In genomic region chr18:75070625-75071483, GRCh38 we compare ENCODE assay signal across 8 cellular contexts.
A peak's percentile ranks its signal among the peaks of the same experiment; 100 is the strongest.
DNase-seq lines count a peak whose midpoint lies in the region; ATAC-seq and TF ChIP-seq lines count a peak whose summit lies in the region.

No MANE protein-coding gene starts in this region.

- TF ChIP-seq CTCF in thoracic aorta (IDR thresholded peaks at IDR 0.05), result no peak

- H3K27me3 ChIP-seq in ACC112 (ENCODE audit: insufficient read depth, low read length) (no peaks in the 10 kb centered on the region), esophagus (ENCODE audit: control insufficient read depth in 1 of 2, insufficient read depth in 2 of 2, low read length in 2 of 2) (no peaks in the 10 kb centered on the region), thoracic aorta (replicated peaks; ENCODE audit: insufficient read depth) (no peaks in the 10 kb centered on the region)

- no peaks in the 10 kb centered on the region for H3K36me3 ChIP-seq in ACC112 (ENCODE audit: insufficient read depth, low read length)
- no peaks in the 10 kb centered on the region for H3K36me3 ChIP-seq in esophagus (ENCODE audit: control insufficient read depth in 2 of 2, insufficient read depth in 2 of 2, low read length in 1 of 2)
- H3K36me3 ChIP-seq in thoracic aorta, result no peaks in the 10 kb centered on the region

- H3K4me3 ChIP-seq in ACC112 (ENCODE audit: low read depth, low read length) (peak overlapping the region; percentile 59), esophagus (ENCODE audit: low read depth in 1 of 2, low read length in 2 of 2) (peak overlapping the region in 1 of 2 donors; percentile 21), thoracic aorta (peak overlapping the region; percentile 39)

- peak overlapping the region; percentile 75 for H3K4me3 Mint-ChIP-seq in activated CD8-positive, alpha-beta memory T cell treated with anti-CD3 and anti-CD28 coated beads, Interleukin-2, amount 10 ng/mL, durations not matched to agents 7 days and 5 days

- no peaks in the 10 kb centered on the region for H3K27me3 Mint-ChIP-seq in activated CD8-positive, alpha-beta memory T cell treated with anti-CD3 and anti-CD28 coated beads, Interleukin-2, amount 10 ng/mL, durations not matched to agents 7 days and 5 days

- H3K27ac ChIP-seq in ACC112 (ENCODE audit: low read depth, low read length) (peak overlapping the region; percentile 74), esophagus (ENCODE audit: low read depth in 2 of 2, low read length in 1 of 2) (peak overlapping the region; percentile 81), thoracic aorta (no peak overlapping the region)

- ATAC-seq in GM18909 (IDR thresholded peaks at IDR 0.05; ENCODE audit: poor library complexity, unreplicated experiment) (peak; percentile 83), HG03159 (IDR thresholded peaks at IDR 0.05; ENCODE audit: unreplicated experiment) (peak; percentile 88), thoracic aorta (ENCODE audit: insufficient number of reproducible peaks, low FRiP score, low read depth) (no peak)
- peak; percentile 89 for ATAC-seq in activated CD8-positive, alpha-beta memory T cell treated with anti-CD3 and anti-CD28 coated beads, Interleukin-2, amount 10 ng/mL, durations not matched to agents 7 days and 5 days

- CTCF ChIA-PET in activated CD8-positive, alpha-beta memory T cell treated with anti-CD3 and anti-CD28 coated beads, Interleukin-2, amount 10 ng/mL, durations not matched to agents 7 days and 5 days (lab: Charles Lee), result interaction anchor here (1.7 kb wide), 1 partner anchor 75 kb away, joined by 6 read pairs; no protein-coding TSS in a partner anchor

- H3K4me1 Mint-ChIP-seq in activated CD8-positive, alpha-beta memory T cell treated with anti-CD3 and anti-CD28 coated beads, Interleukin-2, amount 10 ng/mL, durations not matched to agents 7 days and 5 days, result peaks cover 32% of the 10 kb centered on the region

- 40 to 46% methylated on average over 22 of the region's 22 CpGs for WGBS in esophagus, 2 donors

- peaks cover 3 to 4% of the 10 kb centered on the region in 2 donors for H3K9me3 ChIP-seq in esophagus (ENCODE audit: control insufficient read depth in 2 of 2, insufficient read depth in 1 of 2, low read depth in 1 of 2, low read length in 1 of 2)
- no peaks in the 10 kb centered on the region for H3K9me3 ChIP-seq in thoracic aorta

- peak overlapping the region; percentile 100 for H3K27ac Mint-ChIP-seq in activated CD8-positive, alpha-beta memory T cell treated with anti-CD3 and anti-CD28 coated beads, Interleukin-2, amount 10 ng/mL, durations not matched to agents 7 days and 5 days

- H2AFZ ChIP-seq in ACC112 (ENCODE audit: low read length, unreplicated experiment), result peak overlapping the region; percentile 77

- H3K4me1 ChIP-seq in ACC112 (ENCODE audit: control insufficient read depth, insufficient read depth, low read length, unreplicated experiment) (peaks cover 14% of the 10 kb centered on the region), esophagus (ENCODE audit: control insufficient read depth in 2 of 2, insufficient read depth in 2 of 2, low read length in 1 of 2) (peaks cover 9 to 16% of the 10 kb centered on the region in 2 donors), thoracic aorta (ENCODE audit: control insufficient read depth in 1 of 2, low read depth in 2 of 2) (no peaks in the 10 kb centered on the region)

- H3K9me3 Mint-ChIP-seq in activated CD8-positive, alpha-beta memory T cell treated with anti-CD3 and anti-CD28 coated beads, Interleukin-2, amount 10 ng/mL, durations not matched to agents 7 days and 5 days (ENCODE audit: low read depth), result peaks cover 2% of the 10 kb centered on the region

- H3K79me2 ChIP-seq in ACC112 (ENCODE audit: control insufficient read depth, insufficient read depth, low read length, unreplicated experiment), result no peaks in the 10 kb centered on the region

- peaks cover 18% of the 10 kb centered on the region for H3K36me3 Mint-ChIP-seq in activated CD8-positive, alpha-beta memory T cell treated with anti-CD3 and anti-CD28 coated beads, Interleukin-2, amount 10 ng/mL, durations not matched to agents 7 days and 5 days

- DNase-seq in NOMO-1 (lab: John Stamatoyannopoulos, UW; ENCODE audit: unreplicated experiment in 2 of 2) (peak; percentile 74 to 91), non-pigmented ciliary epithelial cell (ENCODE audit: low read depth) (peak; percentile 72), thoracic aorta (ENCODE audit: low spot score) (no peak)
- DNase-seq in activated CD8-positive, alpha-beta memory T cell treated with anti-CD3 and anti-CD28 coated beads, Interleukin-2, amount 10 ng/mL, durations not matched to agents 7 days and 5 days, result peak; percentile 89

Comparison
In these comparisons a context has a peak if more than half of its experiments do, and no peak if none do; other contexts are left out.
1. H3K27ac ChIP-seq: peak in ACC112 (single experiment) and esophagus (2 of 2); none in thoracic aorta (0 of 2).